ENCODE assay signal across 21 cellular contexts in genomic region chr11:115219378-115219777, GRCh38.
"Had no signal": no experiment of that assay in that cellular context is flagged by ENCODE, and none has a peak within 500 bp of the region (broad histone marks: within the 10 kb centered on the region; RNA-seq: fewer than 3 reads in every experiment).

No MANE protein-coding gene starts in this region.

- H3K27me3 Mint-ChIP-seq: dendritic cell treated with granulocyte-macrophage colony-stimulating factor and Interleukin-4, amounts not matched to agents 40 ng/mL and 50 ng/mL, for 4 days had no signal

- H3K27ac Mint-ChIP-seq: activated CD4-positive, alpha-beta T cell treated with anti-CD3 and anti-CD28 coated beads, Interleukin-2, amount 10 ng/mL, durations not matched to agents 24 days and 14 days; activated CD8-positive, alpha-beta T cell treated with anti-CD3 and anti-CD28 coated beads for 36 hours; activated naive CD4-positive, alpha-beta T cell treated with anti-CD3 and anti-CD28 coated beads for 36 hours; activated T-helper 17 cell treated with anti-CD3 and anti-CD28 coated beads, Interleukin-2, amount 50 U/mL, for 72 hours; dendritic cell treated with granulocyte-macrophage colony-stimulating factor and Interleukin-4, amounts not matched to agents 40 ng/mL and 50 ng/mL, for 4 days; naive thymus-derived CD4-positive, alpha-beta T cell; stimulated activated effector memory CD8-positive, alpha-beta T cell treated with anti-CD3 and anti-CD28 coated beads, Interleukin-12 subunit alpha, Interleukin-12 subunit beta, amount 100 ng/mL, for 72 hours had no signal

- DNase-seq: activated CD4-positive, alpha-beta T cell treated with anti-CD3 and anti-CD28 coated beads, Interleukin-2, amount 10 ng/mL, durations not matched to agents 24 days and 14 days; activated CD8-positive, alpha-beta T cell treated with anti-CD3 and anti-CD28 coated beads for 36 hours; activated naive CD4-positive, alpha-beta T cell treated with anti-CD3 and anti-CD28 coated beads for 36 hours; activated T-cell treated with anti-CD3 and anti-CD28 coated beads, Interleukin-2, amount 50 U/mL, for 1 hour; anterior cingulate cortex; brain microvascular endothelial cell; cerebellar nuclear complex; effector CD8-positive, alpha-beta T cell; mucosa of descending colon; naive thymus-derived CD4-positive, alpha-beta T cell; ovary; stimulated activated CD4-positive, alpha-beta T cell treated with anti-CD3 and anti-CD28 coated beads, Interleukin-4, amount 100 ng/mL, for 24 hours; stomach; T1000; upper lobe of right lung had no signal

- H3K27me3 ChIP-seq: brain microvascular endothelial cell, esophagus muscularis mucosa, ovary, stomach, upper lobe of right lung had no signal

- H3K9me3 Mint-ChIP-seq: activated CD8-positive, alpha-beta T cell treated with anti-CD3 and anti-CD28 coated beads for 36 hours; activated naive CD4-positive, alpha-beta T cell treated with anti-CD3 and anti-CD28 coated beads for 36 hours; activated T-helper 17 cell treated with anti-CD3 and anti-CD28 coated beads, Interleukin-2, amount 50 U/mL, for 72 hours; dendritic cell treated with granulocyte-macrophage colony-stimulating factor and Interleukin-4, amounts not matched to agents 40 ng/mL and 50 ng/mL, for 4 days; stimulated activated effector memory CD8-positive, alpha-beta T cell treated with anti-CD3 and anti-CD28 coated beads, Interleukin-12 subunit alpha, Interleukin-12 subunit beta, amount 100 ng/mL, for 72 hours had no signal

- H3K4me3 ChIP-seq: esophagus muscularis mucosa, lung, mucosa of descending colon, ovary, stomach, upper lobe of right lung had no signal

- ATAC-seq: activated CD8-positive, alpha-beta T cell treated with anti-CD3 and anti-CD28 coated beads for 36 hours; activated T-helper 17 cell treated with anti-CD3 and anti-CD28 coated beads, Interleukin-2, amount 50 U/mL, for 72 hours; mucosa of descending colon; naive thymus-derived CD4-positive, alpha-beta T cell; sciatic nerve; stimulated activated effector memory CD8-positive, alpha-beta T cell treated with anti-CD3 and anti-CD28 coated beads, Interleukin-12 subunit alpha, Interleukin-12 subunit beta, amount 100 ng/mL, for 72 hours; upper lobe of right lung had no signal

- H3K36me3 ChIP-seq: brain microvascular endothelial cell, ovary, stomach, upper lobe of right lung had no signal

- H3K4me3 Mint-ChIP-seq: activated CD4-positive, alpha-beta T cell treated with anti-CD3 and anti-CD28 coated beads, Interleukin-2, amount 10 ng/mL, durations not matched to agents 24 days and 14 days; activated CD8-positive, alpha-beta T cell treated with anti-CD3 and anti-CD28 coated beads for 36 hours; activated naive CD4-positive, alpha-beta T cell treated with anti-CD3 and anti-CD28 coated beads for 36 hours; activated T-helper 17 cell treated with anti-CD3 and anti-CD28 coated beads, Interleukin-2, amount 50 U/mL, for 72 hours; dendritic cell treated with granulocyte-macrophage colony-stimulating factor and Interleukin-4, amounts not matched to agents 40 ng/mL and 50 ng/mL, for 4 days; naive thymus-derived CD4-positive, alpha-beta T cell; stimulated activated effector memory CD8-positive, alpha-beta T cell treated with anti-CD3 and anti-CD28 coated beads, Interleukin-12 subunit alpha, Interleukin-12 subunit beta, amount 100 ng/mL, for 72 hours had no signal

- H3K27ac ChIP-seq: brain microvascular endothelial cell, esophagus muscularis mucosa, ovary, stomach, upper lobe of right lung had no signal

- H3K36me3 Mint-ChIP-seq: stimulated activated effector memory CD8-positive, alpha-beta T cell treated with anti-CD3 and anti-CD28 coated beads, Interleukin-12 subunit alpha, Interleukin-12 subunit beta, amount 100 ng/mL, for 72 hours had no signal

- H3K4me1 ChIP-seq: stomach, upper lobe of right lung had no signal

- H3K9me3 ChIP-seq: esophagus muscularis mucosa, mucosa of descending colon, ovary, stomach, upper lobe of right lung had no signal
